21 cellular contexts compared by ENCODE assay signal in the genomic region with DNA sequence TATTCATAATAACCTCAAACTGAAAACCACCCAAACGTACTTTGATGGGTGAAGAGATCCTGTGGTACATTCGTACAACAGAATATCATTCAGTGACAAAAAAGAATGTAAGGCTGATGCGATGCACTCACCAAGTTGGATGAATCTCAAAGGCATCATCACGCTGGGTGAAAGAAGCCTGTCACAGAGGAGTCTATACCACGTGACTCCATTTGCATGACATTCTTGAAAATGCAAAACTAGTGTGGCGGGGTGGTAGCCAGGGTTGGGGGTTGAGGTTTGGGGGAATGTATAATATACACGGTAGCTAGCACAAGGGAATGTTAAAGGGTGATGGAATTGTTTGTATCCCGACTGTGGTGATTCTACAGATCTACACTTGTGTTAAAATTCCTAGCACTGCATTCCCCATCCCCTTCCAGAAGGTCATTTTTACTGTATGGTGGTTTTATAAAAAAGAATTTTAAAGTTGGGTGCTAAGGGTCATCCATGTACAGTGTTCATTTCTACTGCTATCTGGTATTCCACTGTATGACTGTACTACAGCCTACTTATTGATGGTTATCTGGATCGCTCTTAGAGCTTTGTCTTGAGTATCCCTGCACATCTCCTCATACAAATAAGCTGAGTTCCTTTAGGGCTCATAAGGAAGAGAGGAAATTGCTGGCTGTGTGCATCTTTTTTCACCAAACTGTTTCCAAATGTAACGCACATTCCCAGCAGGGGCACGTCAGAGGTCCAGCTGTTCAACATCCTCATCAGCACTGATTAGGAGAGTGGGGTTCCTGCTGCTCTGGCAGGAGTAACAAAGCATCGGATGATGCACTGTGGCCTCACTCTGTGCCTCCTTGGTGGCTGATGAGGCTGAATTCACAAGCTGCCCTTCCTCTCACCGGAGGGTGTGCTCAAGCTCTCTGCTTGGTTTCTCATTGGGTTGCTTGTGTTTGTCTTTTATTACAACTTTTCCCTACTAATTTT. TPM values are rescaled to one million over a fixed set of nuclear protein-coding genes. Genes with fewer than 3 reads are reported as not detected.
DNase-seq lines count a peak whose midpoint lies in the region; ATAC-seq, FAIRE-seq and TF ChIP-seq lines count a peak whose summit lies in the region.
"Had no signal": no experiment of that assay in that cellular context is flagged by ENCODE, and none has a peak within 500 bp of the region (broad histone marks: within the 10 kb centered on the region; RNA-seq: fewer than 3 reads in every experiment).

No MANE protein-coding gene starts in this region.

- POLR2A ChIA-PET in A673 (lab: Charles Lee; ENCODE audit: low non-redundant PET), result no interaction called here
- POLR2A ChIA-PET in H1 (lab: Charles Lee; ENCODE audit: partially characterized antibody), result interaction anchor here (0.7 to 1.6 kb wide), 5 partner anchors 9 to 70 kb away, joined by 3 to 8 read pairs (median 3); no protein-coding TSS in a partner anchor

- peak; percentile 57 for DNase-seq in A673 (ENCODE audit: low spot score)
- DNase-seq in Jurkat, Clone E6-1 (ENCODE audit: low read depth, low spot score), result peak; percentile 5
- DNase-seq in H1 (ENCODE audit: low read depth in 1 of 2, low spot score in 2 of 2), result no peak
- no peak for DNase-seq in memory B cell (ENCODE audit: low spot score in 2 of 2)
- no peak for DNase-seq in osteocyte (ENCODE audit: extremely low spot score, unreplicated experiment)
- DNase-seq in stimulated activated CD4-positive, alpha-beta T cell treated with anti-CD3 and anti-CD28 coated beads, Interleukin-4, amount 100 ng/mL, for 1 hour, result no peak
- DNase-seq in activated naive CD4-positive, alpha-beta T cell (lab: John Stamatoyannopoulos, UW), result no peak
- DNase-seq: CD4-positive, alpha-beta T cell; EL; GM23248; heart left ventricle; kidney glomerular epithelial cell; NCI-H187; NCI-H446; OCI-M1; stimulated activated naive B cell treated with anti-CD40 and anti-IgM and Interleukin-4, amounts not matched to agents 10 μg/mL and 1 μg/mL and 100 μg/mL, for 72 hours; T-helper 9 cell; transverse colon had no signal

- TF ChIP-seq CTCF in A673 (conservative IDR thresholded peaks at IDR 0.05; ENCODE audit: low read depth, low read length) (no peak), H1 (IDR thresholded peaks at IDR 0.05; ENCODE audit: control extremely low read depth in 1 of 3, insufficient read depth in 1 of 3, low read depth in 1 of 3, low read length in 3 of 3) (no peak), osteocyte (IDR thresholded peaks at IDR 0.05) (no peak)

- H2AK5ac ChIP-seq in H1 (ENCODE audit: low read depth, low read length), result no peak overlapping the region

- H3K27me3 ChIP-seq in A673 (replicated peaks; ENCODE audit: insufficient read depth, low read depth, low read length, poor library complexity) (no peaks in the 10 kb centered on the region), H1 (replicated peaks in 1 of 4; ENCODE audit: control insufficient read depth in 3 of 4, extremely low read depth in 1 of 4, insufficient read depth in 3 of 4, low read length in 3 of 4) (no peaks in the 10 kb centered on the region)
- H3K27me3 ChIP-seq: heart left ventricle, SJCRH30, transverse colon had no signal

- H3K14ac ChIP-seq in H1 (ENCODE audit: insufficient read length), result no peak overlapping the region

- H3K4me3 ChIP-seq in A673 (ENCODE audit: low read depth, low read length, poor library complexity, severe bottlenecking) (no peak overlapping the region), H1 (ENCODE audit: extremely low read depth in 1 of 4, insufficient read depth in 2 of 4, low read depth in 3 of 4, low read length in 4 of 4) (peak overlapping the region in 1 of 4 experiments; percentile 32; a peak in 2 of 8 replicates)
- no peak overlapping the region for H3K4me3 ChIP-seq in Jurkat, Clone E6-1 (ENCODE audit: low read length)
- H3K4me3 ChIP-seq: GM23248, heart left ventricle, SJCRH30, transverse colon had no signal

- H4K20me1 ChIP-seq in H1 (replicated peaks in 1 of 2; ENCODE audit: control insufficient read depth in 1 of 2, insufficient read depth in 2 of 2, low read length in 2 of 2), result no peaks in the 10 kb centered on the region

- H3K27me3 Mint-ChIP-seq in memory B cell, result peaks cover 14% of the 10 kb centered on the region
- H3K27me3 Mint-ChIP-seq in osteocyte (ENCODE audit: unreplicated experiment), result no peaks in the 10 kb centered on the region

- H3K4me3 Mint-ChIP-seq in memory B cell (no peak overlapping the region), osteocyte (ENCODE audit: unreplicated experiment) (no peak overlapping the region)
- H3K4me3 Mint-ChIP-seq: CD4-positive, alpha-beta T cell; stimulated activated naive B cell treated with anti-CD40 and anti-IgM and Interleukin-4, amounts not matched to agents 10 μg/mL and 1 μg/mL and 100 μg/mL, for 72 hours had no signal

- TF ChIP-seq RAD21 in H1 (IDR thresholded peaks at IDR 0.05 in 1 of 2, conservative IDR thresholded peaks at IDR 0.05 in 1 of 2; ENCODE audit: low read depth in 2 of 2, low read length in 2 of 2), result no peak

- CTCF ChIA-PET in A673 (lab: Charles Lee), result no interaction called here
- CTCF ChIA-PET in H1 (lab: Charles Lee; ENCODE audit: partially characterized antibody), result interaction anchor here (1.0 to 1.5 kb wide), 2 partner anchors 10 to 69 kb away, joined by 5 to 6 read pairs; a partner anchor contains a TSS

- no peak overlapping the region for H3K27ac Mint-ChIP-seq in memory B cell
- H3K27ac Mint-ChIP-seq in osteocyte (ENCODE audit: unreplicated experiment), result no peak overlapping the region
- H3K27ac Mint-ChIP-seq: CD4-positive, alpha-beta T cell; stimulated activated naive B cell treated with anti-CD40 and anti-IgM and Interleukin-4, amounts not matched to agents 10 μg/mL and 1 μg/mL and 100 μg/mL, for 72 hours had no signal

- H3K4ac ChIP-seq in H1 (replicated peaks; ENCODE audit: insufficient read length, low read depth, low read length), result no peak overlapping the region

- peak overlapping the region; percentile 63; the same call in 1 of the 2 replicates for H2BK12ac ChIP-seq in H1 (ENCODE audit: low read depth, low read length)

- H3K18ac ChIP-seq in H1 (ENCODE audit: extremely low read depth, low read length), result no peak overlapping the region

- H4K5ac ChIP-seq in H1 (ENCODE audit: insufficient read length, low read depth, low read length), result peak overlapping the region; percentile 46

- H2AFZ ChIP-seq in H1 (ENCODE audit: low read length), result no peak overlapping the region
- H2AFZ ChIP-seq: GM23248 had no signal

- no peak for TF ChIP-seq EP300 in H1 (IDR thresholded peaks at IDR 0.05; ENCODE audit: borderline replicate concordance in 1 of 2, low read depth in 2 of 2, low read length in 2 of 2)

- no peak overlapping the region for H2BK20ac ChIP-seq in H1 (ENCODE audit: low read length)

- no peaks in the 10 kb centered on the region for H3K23me2 ChIP-seq in H1 (ENCODE audit: low read depth, low read length)

- H3K27ac ChIP-seq in A673 (ENCODE audit: low read depth, low read length, poor library complexity, severe bottlenecking) (no peak overlapping the region), H1 (ENCODE audit: low read depth, low read length) (no peak overlapping the region)
- H3K27ac ChIP-seq: GM23248, heart left ventricle, SJCRH30, transverse colon had no signal

- no peaks in the 10 kb centered on the region for H3K9me3 ChIP-seq in A673 (ENCODE audit: low read depth, low read length, poor library complexity, severe bottlenecking)
- no peaks in the 10 kb centered on the region for H3K9me3 ChIP-seq in H1 (ENCODE audit: insufficient read depth in 2 of 2, low read depth in 1 of 2, low read length in 1 of 2)
- H3K9me3 ChIP-seq: heart left ventricle, SJCRH30, transverse colon had no signal

- intact Hi-C loops in A673 (cut with micrococcal nuclease; ENCODE audit: unreplicated experiment), result no loop called here

- peak; percentile 53 for ATAC-seq in memory B cell (ENCODE audit: low read depth)
- ATAC-seq in HG03025 (IDR thresholded peaks at IDR 0.05; ENCODE audit: low FRiP score, unreplicated experiment), result no peak
- ATAC-seq: heart left ventricle; stimulated activated naive B cell treated with anti-CD40 and anti-IgM and Interleukin-4, amounts not matched to agents 10 μg/mL and 1 μg/mL and 100 μg/mL, for 72 hours had no signal

- 40% methylated on average over 13 of the region's 13 CpGs; no CpG with 5 or more reads in 1 of the 2 experiments for WGBS in H1 (ENCODE audit: extremely low coverage in 1 of 2, insufficient coverage in 1 of 2, insufficient read length in 1 of 2, insufficient replicate concordance in 2 of 2, low coverage in 1 of 2, low lambda C conversion rate in 2 of 2, missing lambda C conversion rate in 1 of 2), 2 experiments

- peak overlapping the region; percentile 43 to 59 for H3K4me2 ChIP-seq in H1 (ENCODE audit: insufficient read depth in 1 of 2, low read depth in 2 of 2, low read length in 2 of 2)

- no peak overlapping the region for H3K9ac ChIP-seq in H1 (replicated peaks in 1 of 4; ENCODE audit: extremely low read depth in 1 of 4, low read depth in 3 of 4, low read length in 3 of 4)
- H3K9ac ChIP-seq: GM23248 had no signal

- H3K36me3 ChIP-seq in A673 (ENCODE audit: insufficient read depth, low read length, poor library complexity, severe bottlenecking) (no peaks in the 10 kb centered on the region), H1 (ENCODE audit: control insufficient read depth in 2 of 4, insufficient read depth in 4 of 4, low read length in 3 of 4) (peaks cover 0 to 9% (median 6%) of the 10 kb centered on the region in 4 experiments; a peak in 7 of 8 replicates)

- TF ChIP-seq POLR2A in H1 (IDR thresholded peaks at IDR 0.05; ENCODE audit: control extremely low read depth in 1 of 2, low read depth in 2 of 2, low read length in 2 of 2), result no peak

- H2BK120ac ChIP-seq in H1 (replicated peaks; ENCODE audit: low read depth, low read length), result no peak overlapping the region

- H3K36me3 Mint-ChIP-seq in memory B cell (peaks cover 2% of the 10 kb centered on the region), osteocyte (ENCODE audit: unreplicated experiment) (peaks cover 16% of the 10 kb centered on the region)
- H3K36me3 Mint-ChIP-seq: stimulated activated naive B cell treated with anti-CD40 and anti-IgM and Interleukin-4, amounts not matched to agents 10 μg/mL and 1 μg/mL and 100 μg/mL, for 72 hours had no signal

- no peak overlapping the region for H3K23ac ChIP-seq in H1 (ENCODE audit: insufficient read length)

- no peaks in the 10 kb centered on the region for H3K79me2 ChIP-seq in H1 (ENCODE audit: control insufficient read depth in 1 of 2, insufficient read depth in 2 of 2, low read length in 2 of 2)

- no peak overlapping the region for H4K91ac ChIP-seq in H1 (replicated peaks; ENCODE audit: insufficient read length, low read length)

- H3K56ac ChIP-seq in H1 (replicated peaks; ENCODE audit: insufficient read length, low read depth, low read length), result no peak overlapping the region

- H3K79me1 ChIP-seq in H1 (ENCODE audit: low read depth, low read length), result no peaks in the 10 kb centered on the region

- H3K4me1 ChIP-seq in A673 (ENCODE audit: insufficient read depth, low read length, poor library complexity, severe bottlenecking) (peaks cover 21% of the 10 kb centered on the region), H1 (replicated peaks in 1 of 4; ENCODE audit: control insufficient read depth in 3 of 4, insufficient read depth in 4 of 4, low read length in 3 of 4) (peaks cover 5 to 24% (median 15%) of the 10 kb centered on the region in 4 experiments; a peak in 6 of 7 replicates)

- peak; percentile 98 for FAIRE-seq in H1 (lab: Jason Lieb, UNC)
- FAIRE-seq: colon had no signal

- no TSS peak for BruUV-seq in A673 (replicated peaks; lab: Mats Ljungman, UMichigan)

- peaks cover 13% of the 10 kb centered on the region for H3K4me1 Mint-ChIP-seq in memory B cell
- H3K4me1 Mint-ChIP-seq in osteocyte (ENCODE audit: unreplicated experiment), result peaks cover 15% of the 10 kb centered on the region

- no peaks in the 10 kb centered on the region for H3K9me3 Mint-ChIP-seq in memory B cell
- H3K9me3 Mint-ChIP-seq in osteocyte (ENCODE audit: unreplicated experiment), result no peaks in the 10 kb centered on the region
- H3K9me3 Mint-ChIP-seq: CD4-positive, alpha-beta T cell; stimulated activated naive B cell treated with anti-CD40 and anti-IgM and Interleukin-4, amounts not matched to agents 10 μg/mL and 1 μg/mL and 100 μg/mL, for 72 hours had no signal

- H4K8ac ChIP-seq in H1 (ENCODE audit: extremely low read depth, insufficient read depth, low read length), result no peak overlapping the region

- no peak overlapping the region for H2BK15ac ChIP-seq in H1 (ENCODE audit: low read length)

- H2BK5ac ChIP-seq in H1 (ENCODE audit: low read depth, low read length), result peak overlapping the region; percentile 49; the same call in 1 of the 2 replicates

RNA-seq across cellular contexts. Expression of a gene that starts 35.2 kb away (rescaled TPM):
- total RNA-seq in A673 (2021) (91.0 and 115 TPM in 2 replicates), osteocyte (96.1 and 96.2 TPM in 2 replicates)
- 90.6 TPM for polyA plus RNA-seq in Jurkat, Clone E6-1 (2012; ENCODE audit: insufficient read depth, insufficient read length)
- 148 and 157 TPM in 2 replicates for total RNA-seq in H1 (2021; fragmentation: NEBNext Ultra II Directional; extraction: Animal tissue kit (Norgen Biotek cat#: 25700))
- 110 and 183 TPM in 2 replicates for polyA plus RNA-seq in H1 (2011; rRNA removed)
- 111 TPM for polyA plus RNA-seq in H1 (2011; cell fraction: cytosol; rRNA removed)
- polyA plus RNA-seq in H1 (2011; cell fraction: nucleus; rRNA removed), result 127 TPM
- 74.1 to 161 TPM (median 156 TPM) in 4 replicates for polyA plus RNA-seq in H1 (2012, experiment 1 of 2)
- polyA plus RNA-seq in H1 (2012, experiment 2 of 2), result 175 TPM
- 102 TPM for polyA plus RNA-seq in H1 (2013, experiment 1 of 2)
- polyA plus RNA-seq in H1 (2013, experiment 2 of 2), result 94.5 TPM
- 47.6 and 69.7 TPM in 2 replicates for polyA minus RNA-seq in H1 (2011; rRNA and poly(A)+ RNA removed)
- polyA minus RNA-seq in H1 (2011; cell fraction: cytosol; rRNA and poly(A)+ RNA removed), result 67.6 TPM
- 43.8 TPM for polyA minus RNA-seq in H1 (2011; cell fraction: nucleus; rRNA and poly(A)+ RNA removed)

Comparison
In these comparisons a context has a peak if more than half of its experiments do, and no peak if none do; other contexts are left out.
1. DNase-seq: peak in A673 (single experiment) and Jurkat, Clone E6-1 (single experiment); none in H1 (0 of 2), memory B cell (0 of 2), osteocyte (single experiment), stimulated activated CD4-positive, alpha-beta T cell treated with anti-CD3 and anti-CD28 coated beads, Interleukin-4, amount 100 ng/mL, for 1 hour (single experiment) and activated naive CD4-positive, alpha-beta T cell (0 of 4).